8 cellular contexts compared by ENCODE assay signal in the genomic region with DNA sequence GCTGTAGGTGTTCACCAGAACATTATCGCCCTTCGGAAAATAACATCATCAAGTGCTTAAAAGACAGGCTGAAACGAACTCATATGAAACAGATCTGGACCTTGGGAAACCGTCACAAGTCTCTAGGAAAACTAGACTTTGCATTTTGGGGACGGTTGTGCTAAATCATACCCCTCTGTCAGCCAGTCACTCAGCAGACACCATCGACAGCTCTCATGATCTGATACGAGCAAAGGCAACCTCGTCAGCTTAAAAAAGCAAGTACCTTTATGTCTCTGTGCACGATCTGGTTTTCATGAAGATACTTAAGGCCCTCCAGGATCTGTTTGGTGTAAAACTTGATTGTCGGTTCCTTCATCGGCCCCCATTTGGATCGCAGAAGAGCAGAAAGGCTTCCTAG.
"Had no signal": no experiment of that assay in that cellular context is flagged by ENCODE, and none has a peak within 500 bp of the region (broad histone marks: within the 10 kb centered on the region; RNA-seq: fewer than 3 reads in every experiment).

No MANE protein-coding gene starts in this region.

- DNase-seq: GDM1, GF-D8 had no signal

- FAIRE-seq: G401.6, GM12878, GM12891, GM12892, GM18507, GM19239 had no signal

- H3K4me3 ChIP-seq: GM12878 had no signal

- ATAC-seq: GM12878 had no signal
